In genomic region chr11:3049430-3050243, GRCh38 we compare ENCODE assay signal across 8 cellular contexts. TPM values are rescaled to one million over a fixed set of nuclear protein-coding genes. Genes with fewer than 3 reads are reported as not detected.
DNase-seq lines count a peak whose midpoint lies in the region; ATAC-seq and TF ChIP-seq lines count a peak whose summit lies in the region.

No MANE protein-coding gene starts in this region.

- TF ChIP-seq CTCF in RWPE1 (conservative IDR thresholded peaks at IDR 0.05; ENCODE audit: low read depth) (peak; percentile 65), gastrocnemius medialis (IDR thresholded peaks at IDR 0.05 in 4 of 5, conservative IDR thresholded peaks at IDR 0.05 in 1 of 5) (peak in 4 of 5 experiments; percentile 15 to 50 (median 36))

- in situ Hi-C loops in gastrocnemius medialis (cut with MboI; ENCODE audit: low sequenced_read_pairs in 4 of 4) = no loop called here

- DNase-seq in CD1c-positive myeloid dendritic cell (ENCODE audit: extremely low spot score) = peak; percentile 86
- peak; percentile 80 for DNase-seq in GM19240 (ENCODE audit: insufficient read length, low spot score)
- peak; percentile 91 for DNase-seq in RWPE1 (ENCODE audit: low spot score)
- peak; percentile 65 for DNase-seq in activated gamma-delta T cell treated with Interleukin-2 at 50 U/mL for 16 hours
- DNase-seq in Right ventricle myocardium superior = peak; percentile 80
- DNase-seq in gastrocnemius medialis = peak; percentile 91 to 95
- DNase-seq in UCSD-AML1 (lab: John Stamatoyannopoulos, UW; ENCODE audit: unreplicated experiment) = no peak

- ATAC-seq in HG03439 (IDR thresholded peaks at IDR 0.05; ENCODE audit: unreplicated experiment) (peak; percentile 88), Right ventricle myocardium superior (ENCODE audit: poor library complexity) (peak; percentile 75), gastrocnemius medialis (peak; percentile 93 to 94)

- POLR2A ChIA-PET in RWPE1 (lab: Yijun Ruan, JAX; ENCODE audit: low non-redundant PET) = no interaction called here

- peak in 1 of 2 donors; percentile 24 for TF ChIP-seq POLR2A in gastrocnemius medialis (IDR thresholded peaks at IDR 0.05)

- H3K36me3 ChIP-seq in gastrocnemius medialis = peaks cover 0 to 5% of the 10 kb centered on the region in 2 donors

- H3K27ac ChIP-seq in RWPE1 (peak overlapping the region; percentile 87), gastrocnemius medialis (peak overlapping the region; percentile 86 to 91 (median 89))

- H3K4me1 ChIP-seq in gastrocnemius medialis = peaks cover 47 to 52% of the 10 kb centered on the region in 2 donors

- intact Hi-C loops in Right ventricle myocardium superior (cut with DNase I) (loop anchor here (5.0 kb wide), 1 partner anchor 38 kb away; no protein-coding TSS in a partner anchor), gastrocnemius medialis (cut with DNase I; ENCODE audit: low total_unique reads) (loop anchor here (2.0 to 10.0 kb wide), 4 partner anchors 41 to 595 kb away; partner anchors contain the start of genes ART1 and ART5)

- no peaks in the 10 kb centered on the region for H3K27me3 ChIP-seq in gastrocnemius medialis

- CTCF ChIA-PET in RWPE1 (lab: Yijun Ruan, JAX) = interaction anchor here (1.0 to 3.5 kb wide), 4 partner anchors 12 to 120 kb away, joined by 4 to 40 read pairs (median 5); no protein-coding TSS in a partner anchor

- no peaks in the 10 kb centered on the region for H3K9me3 ChIP-seq in gastrocnemius medialis

- peak overlapping the region in 2 of 4 donors; percentile 36 to 37 for H3K4me3 ChIP-seq in gastrocnemius medialis

RNA-seq across cellular contexts. Expression of gene CARS1, which starts 7.6 kb away (rescaled TPM):
- total RNA-seq in Right ventricle myocardium superior = 12.8 TPM
- 10 to 100 TPM; 31.5 to 46.5 (median 34.7) TPM for total RNA-seq in gastrocnemius medialis

RNA-seq across cellular contexts. Expression of gene NAP1L4, which starts 57.5 kb away (rescaled TPM):
- 154 TPM for total RNA-seq in Right ventricle myocardium superior
- 100 to 1,000 TPM in 3 of 4 donors, 10 to 100 TPM in 1; 86.4 to 123 (median 111) TPM for total RNA-seq in gastrocnemius medialis
